Comparison of ENCODE assay signal across 9 cellular contexts in the genomic region with DNA sequence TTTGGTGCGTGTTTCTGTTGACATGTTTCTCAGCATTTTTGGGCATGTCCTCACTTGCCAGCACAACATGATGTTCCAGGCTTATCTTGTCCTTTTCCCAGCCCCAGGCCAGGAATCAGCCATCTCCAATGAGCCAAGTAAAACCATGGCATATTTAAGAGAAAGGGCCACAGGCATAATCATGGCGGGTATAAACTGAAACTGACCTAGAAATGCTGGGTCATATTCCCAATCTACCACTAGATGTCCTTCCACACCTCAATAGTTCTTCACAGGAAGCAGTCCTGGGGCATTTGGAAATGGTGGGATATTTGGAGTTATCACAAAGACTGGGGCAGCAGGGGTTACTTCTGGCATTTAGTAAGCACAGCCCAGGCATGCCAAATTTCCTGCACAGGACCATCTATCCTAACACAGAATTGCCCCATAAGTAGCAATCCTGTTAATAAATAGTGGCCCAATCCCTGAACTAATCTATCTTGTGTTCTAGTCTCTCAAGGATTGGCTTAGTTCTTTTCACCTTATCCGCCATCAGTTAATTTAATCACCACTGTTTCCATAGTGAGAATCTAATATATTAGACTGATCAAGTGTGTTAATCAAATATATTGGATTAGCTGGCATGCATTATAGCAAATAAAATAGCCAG.
DNase-seq lines count a peak whose midpoint lies in the region; TF ChIP-seq lines count a peak whose summit lies in the region.
"Had no signal": no experiment of that assay in that cellular context is flagged by ENCODE, and none has a peak within 500 bp of the region (broad histone marks: within the 10 kb centered on the region; RNA-seq: fewer than 3 reads in every experiment).

No MANE protein-coding gene starts in this region.

- TF ChIP-seq POLR2A in esophagus squamous epithelium (IDR thresholded peaks at IDR 0.05), result no peak

- no peaks in the 10 kb centered on the region for H3K4me1 ChIP-seq in esophagus squamous epithelium

- DNase-seq in ACHN (peak; percentile 77), GM13976 (ENCODE audit: low spot score) (peak; percentile 17), NCI-H2029 (lab: John Stamatoyannopoulos, UW) (peak; percentile 7), astrocyte of the cerebellum (ENCODE audit: low read depth) (peak; percentile 27), left kidney (ENCODE audit: low read depth, low spot score) (peak; percentile 67), esophagus squamous epithelium (lab: John Stamatoyannopoulos, UW) (no peak), islet precursor cell (no peak)
- no peak for DNase-seq in stimulated activated CD4-positive, alpha-beta T cell treated with anti-CD3 and anti-CD28 coated beads, Interleukin-2, amount 100 ng/mL, for 48 hours

- in situ Hi-C loops in ACHN (cut with HindIII; ENCODE audit: low pct_ligation_motif_present, low pct_unique_long_range_greater_than_20kb, low sequenced_read_pairs), result no loop called here
- in situ Hi-C loops in GM13976 (cut with MboI; ENCODE audit: low sequenced_read_pairs, unreplicated experiment), result no loop called here
- in situ Hi-C loops in astrocyte of the cerebellum (cut with HindIII; ENCODE audit: low sequenced_read_pairs), result no loop called here

- intact Hi-C loops in esophagus squamous epithelium (cut with DNase I), result no loop called here

- TF ChIP-seq CTCF in GM13976 (IDR thresholded peaks at IDR 0.05; ENCODE audit: borderline replicate concordance, control extremely low read depth, extremely low read depth, insufficient read depth, missing control alignments) (peak; percentile 34), astrocyte of the cerebellum (IDR thresholded peaks at IDR 0.05; ENCODE audit: low read depth, low read length, missing control alignments) (peak; percentile 76), esophagus squamous epithelium (IDR thresholded peaks at IDR 0.05) (peak in 3 of 6 experiments; percentile 15 to 51 (median 39))

- H3K4me3 ChIP-seq in astrocyte of the cerebellum (ENCODE audit: low read depth, low read length) (no peak overlapping the region), esophagus squamous epithelium (no peak overlapping the region)
- H3K4me3 ChIP-seq: thoracic aorta had no signal

- H3K9me3 ChIP-seq in esophagus squamous epithelium, result no peaks in the 10 kb centered on the region
- H3K9me3 ChIP-seq: thoracic aorta had no signal

- WGBS in esophagus squamous epithelium, 2 donors, result 41 to 69% methylated on average over 3 of the region's 3 CpGs

- no peaks in the 10 kb centered on the region for H3K36me3 ChIP-seq in esophagus squamous epithelium
- H3K36me3 ChIP-seq: thoracic aorta had no signal

- no peaks in the 10 kb centered on the region for H3K27me3 ChIP-seq in esophagus squamous epithelium

- H3K27ac ChIP-seq in esophagus squamous epithelium, result no peak overlapping the region
- H3K27ac ChIP-seq: thoracic aorta had no signal

Comparison
In these comparisons a context has a peak if more than half of its experiments do, and no peak if none do; other contexts are left out.
1. DNase-seq: peak in ACHN (single experiment), GM13976 (single experiment), NCI-H2029 (single experiment), astrocyte of the cerebellum (single experiment) and left kidney (single experiment); none in esophagus squamous epithelium (single experiment), islet precursor cell (single experiment) and stimulated activated CD4-positive, alpha-beta T cell treated with anti-CD3 and anti-CD28 coated beads, Interleukin-2, amount 100 ng/mL, for 48 hours (0 of 2).